In the genomic region with DNA sequence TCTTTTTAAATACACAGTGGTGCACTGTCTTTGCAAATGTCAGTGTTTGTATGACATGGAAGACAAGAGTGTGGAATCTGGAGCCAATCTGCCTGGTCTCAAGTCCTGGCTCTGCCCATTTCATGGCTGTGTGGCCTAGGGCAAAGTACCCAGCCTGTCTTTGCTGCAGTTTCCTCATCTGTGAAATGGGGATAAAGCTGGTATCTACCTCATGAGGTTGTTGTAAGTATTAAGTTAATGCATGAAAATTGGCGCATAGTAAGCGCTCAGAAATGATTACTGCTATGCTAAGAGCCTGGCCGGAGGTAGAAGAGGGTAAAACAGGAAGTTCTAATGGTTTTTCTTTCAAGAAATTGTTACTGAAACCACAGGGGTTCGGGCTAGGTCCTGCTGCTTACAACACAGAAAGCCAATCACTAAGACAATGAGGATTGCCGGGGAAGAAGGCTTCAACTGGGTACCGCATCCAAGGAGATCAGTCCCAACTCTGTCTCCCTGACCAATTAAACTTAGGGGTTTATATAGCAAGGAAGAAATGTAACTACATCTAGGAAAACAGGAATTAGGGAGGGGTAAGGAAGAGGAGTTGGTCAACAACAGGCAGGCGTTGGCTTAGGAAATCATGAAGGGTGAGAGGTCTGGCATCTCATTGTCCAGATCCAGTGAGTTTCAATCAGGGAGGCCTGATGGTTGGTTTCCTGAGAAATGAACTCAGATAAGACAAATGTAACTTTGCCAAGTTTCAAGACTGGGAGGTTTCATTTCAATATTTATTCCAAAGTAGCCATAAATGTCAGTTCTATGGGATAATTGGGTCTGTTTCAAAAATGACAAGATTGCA, we compare ENCODE assay signal across 1 cellular context.
A peak's percentile ranks its signal among the peaks of the same experiment; 100 is the strongest.
TF ChIP-seq lines count a peak whose summit lies in the region.

No MANE protein-coding gene starts in this region.

TF ChIP-seq in HepG2, 621 proteins besides CTCF, POLR2A, EP300 and RAD21:
- no peak for TF ChIP-seq ZSCAN31 (CRISPR knock-in tag; IDR thresholded peaks at IDR 0.05; ENCODE audit: low read depth)
- TF ChIP-seq ZNF629 (CRISPR knock-in tag; conservative IDR thresholded peaks at IDR 0.05): peak; percentile 85
TF ChIP-seq in HepG2: peak in this region for 1.
